20 cellular contexts compared by ENCODE assay signal in the genomic region with DNA sequence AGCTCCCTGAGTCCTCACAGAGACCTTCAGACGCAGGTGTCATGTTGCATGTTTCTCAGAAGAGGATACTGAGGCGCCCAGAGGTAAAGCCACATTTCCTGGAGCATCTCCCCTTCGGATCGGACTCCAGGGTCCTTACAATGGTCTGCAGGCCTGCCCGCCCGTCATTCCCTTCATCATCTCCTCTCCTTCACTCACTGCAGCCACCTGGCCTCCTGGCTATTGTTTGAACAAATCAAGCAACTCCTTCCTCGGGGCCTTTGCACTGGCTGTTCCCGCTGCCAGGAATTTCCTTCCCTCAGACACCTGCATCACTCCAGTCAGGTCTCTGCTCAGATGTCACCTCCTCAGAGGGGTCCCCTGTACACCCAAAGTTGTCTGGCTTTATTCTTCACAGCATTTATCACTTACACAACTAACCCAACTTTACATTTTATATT. TPM values are rescaled to one million over a fixed set of nuclear protein-coding genes. Genes with fewer than 3 reads are reported as not detected.
A peak's percentile ranks its signal among the peaks of the same experiment; 100 is the strongest.
DNase-seq lines count a peak whose midpoint lies in the region; ATAC-seq and TF ChIP-seq lines count a peak whose summit lies in the region.
"Had no signal": no experiment of that assay in that cellular context is flagged by ENCODE, and none has a peak within 500 bp of the region (broad histone marks: within the 10 kb centered on the region; RNA-seq: fewer than 3 reads in every experiment).

No MANE protein-coding gene starts in this region.

- H3K27me3 ChIP-seq in endodermal cell (ENCODE audit: control insufficient read depth, insufficient read depth, low read length, poor library complexity, severe bottlenecking) (no peaks in the 10 kb centered on the region), neural progenitor cell (no peaks in the 10 kb centered on the region)
- H3K27me3 ChIP-seq: MG63 had no signal

- peak; percentile 66 for DNase-seq in endodermal cell
- no peak for DNase-seq in neural progenitor cell (ENCODE audit: low spot score)
- no peak for DNase-seq in germinal center (ENCODE audit: low spot score)
- DNase-seq in CD1c-positive myeloid dendritic cell (ENCODE audit: extremely low spot score), result no peak
- DNase-seq in NCI-H2107 treated with DMSO at 0.1 percent for 48 hours (lab: John Stamatoyannopoulos, UW; ENCODE audit: unreplicated experiment), result no peak
- DNase-seq: activated CD8-positive, alpha-beta memory T cell treated with anti-CD3 and anti-CD28 coated beads for 24 hours; activated naive CD8-positive, alpha-beta T cell treated with anti-CD3 and anti-CD28 coated beads, Interleukin-2, amount 10 ng/mL, durations not matched to agents 7 days and 5 days; central memory CD4-positive, alpha-beta T cell; effector memory CD8-positive, alpha-beta T cell; NCI-H1694 treated with DMSO at 0.1 percent for 48 hours; stimulated activated CD4-positive, alpha-beta T cell treated with anti-CD3 and anti-CD28 coated beads, Interleukin-2, amount 100 ng/mL, for 24 hours; WERI-Rb-1 had no signal

- no peaks in the 10 kb centered on the region for H3K9me3 ChIP-seq in HEK293 (ENCODE audit: control insufficient read depth, insufficient read depth, low read depth, low read length)
- H3K9me3 ChIP-seq in endodermal cell (ENCODE audit: control insufficient read depth, low read length), result peaks cover 13% of the 10 kb centered on the region
- no peaks in the 10 kb centered on the region for H3K9me3 ChIP-seq in neural progenitor cell (ENCODE audit: low read depth)

- no peaks in the 10 kb centered on the region for H3K79me2 ChIP-seq in neural progenitor cell (ENCODE audit: low read depth)

- H3F3A ChIP-seq in neural progenitor cell (ENCODE audit: low read depth), result no peaks in the 10 kb centered on the region

- ATAC-seq in esophagus mucosa, result no peak
- ATAC-seq: effector memory CD8-positive, alpha-beta T cell had no signal

- no peak overlapping the region for H2AFZ ChIP-seq in neural progenitor cell (replicated peaks)

- WGBS in endodermal cell (ENCODE audit: insufficient coverage in 1 of 2, insufficient read length in 1 of 2), 2 experiments, result 87 to 89% methylated on average over 8 of the region's 8 CpGs

- peaks cover 2% of the 10 kb centered on the region for H3K27me3 Mint-ChIP-seq in endodermal cell (ENCODE audit: insufficient read depth)
- H3K27me3 Mint-ChIP-seq in neural progenitor cell (ENCODE audit: insufficient read depth, low read depth), result peaks cover 15% of the 10 kb centered on the region

- H3K4me1 ChIP-seq in HEK293 (ENCODE audit: control insufficient read depth, insufficient read depth, low read length), result peaks cover 9% of the 10 kb centered on the region
- H3K4me1 ChIP-seq in endodermal cell (ENCODE audit: control insufficient read depth, insufficient read depth, low read length), result peaks cover 5% of the 10 kb centered on the region
- peaks cover 5% of the 10 kb centered on the region for H3K4me1 ChIP-seq in neural progenitor cell

- no peak overlapping the region for H3K9ac ChIP-seq in endodermal cell (ENCODE audit: extremely low read depth, low read length, poor library complexity, severe bottlenecking)
- no peak overlapping the region for H3K9ac ChIP-seq in neural progenitor cell

- H4K20me1 ChIP-seq in neural progenitor cell (ENCODE audit: low read depth), result no peaks in the 10 kb centered on the region

- peak overlapping the region; percentile 31 for H3K4me2 ChIP-seq in neural progenitor cell

- H3K27ac Mint-ChIP-seq in endodermal cell (no peak overlapping the region), neural progenitor cell (peak overlapping the region; percentile 72)
- H3K27ac Mint-ChIP-seq: activated naive CD8-positive, alpha-beta T cell treated with anti-CD3 and anti-CD28 coated beads, Interleukin-2, amount 10 ng/mL, durations not matched to agents 7 days and 5 days; activated T-helper 1 cell treated with anti-CD3 and anti-CD28 coated beads, Interleukin-12 subunit alpha, Interleukin-12 subunit beta, Interleukin-2, Interleukin-4 antibody, amounts not matched to agents 30 ng/mL and 10 ng/mL and 1 ng/mL, durations not matched to agents 14 hours and 24 hours and 36 hours; effector memory CD8-positive, alpha-beta T cell had no signal

- POLR2A ChIA-PET in HEK293 (lab: Yijun Ruan, JAX), result no interaction called here

- H3K27ac ChIP-seq in C4-2B, result peak overlapping the region; percentile 72
- H3K27ac ChIP-seq in HEK293 (ENCODE audit: extremely low read depth, low read depth, low read length), result no peak overlapping the region
- H3K27ac ChIP-seq in endodermal cell (ENCODE audit: low read depth, low read length), result no peak overlapping the region
- no peak overlapping the region for H3K27ac ChIP-seq in neural progenitor cell
- H3K27ac ChIP-seq: WERI-Rb-1 had no signal

- H3K4me3 ChIP-seq in HEK293 (ENCODE audit: low read depth, low read length), result no peak overlapping the region
- H3K4me3 ChIP-seq in endodermal cell (ENCODE audit: low read length), result no peak overlapping the region
- H3K4me3 ChIP-seq in neural progenitor cell, result no peak overlapping the region
- H3K4me3 ChIP-seq: lung, MG63 had no signal

- H3K4me3 Mint-ChIP-seq in endodermal cell, result no peak overlapping the region
- H3K4me3 Mint-ChIP-seq in neural progenitor cell, result no peak overlapping the region
- H3K4me3 Mint-ChIP-seq: activated naive CD8-positive, alpha-beta T cell treated with anti-CD3 and anti-CD28 coated beads, Interleukin-2, amount 10 ng/mL, durations not matched to agents 7 days and 5 days; activated T-helper 1 cell treated with anti-CD3 and anti-CD28 coated beads, Interleukin-12 subunit alpha, Interleukin-12 subunit beta, Interleukin-2, Interleukin-4 antibody, amounts not matched to agents 30 ng/mL and 10 ng/mL and 1 ng/mL, durations not matched to agents 14 hours and 24 hours and 36 hours; effector memory CD8-positive, alpha-beta T cell had no signal

- H3K9me3 Mint-ChIP-seq in endodermal cell, result peaks cover 14% of the 10 kb centered on the region
- H3K9me3 Mint-ChIP-seq in neural progenitor cell, result no peaks in the 10 kb centered on the region

- peaks cover 6% of the 10 kb centered on the region for H3K4me1 Mint-ChIP-seq in endodermal cell
- H3K4me1 Mint-ChIP-seq in neural progenitor cell, result peaks cover 12% of the 10 kb centered on the region

- TF ChIP-seq CTCF in C4-2B (conservative IDR thresholded peaks at IDR 0.05), result no peak
- TF ChIP-seq CTCF in HEK293 (tag by site-specific recombination; IDR thresholded peaks at IDR 0.05), result no peak
- TF ChIP-seq CTCF in endodermal cell (conservative IDR thresholded peaks at IDR 0.05), result no peak
- TF ChIP-seq CTCF in neural progenitor cell (IDR thresholded peaks at IDR 0.05), result no peak

- CTCF ChIA-PET in HEK293 (lab: Yijun Ruan, JAX), result interaction anchor here (1.3 to 2.8 kb wide), 3 partner anchors 30 to 143 kb away, joined by 4 to 18 read pairs (median 5); no protein-coding TSS in a partner anchor

- no peaks in the 10 kb centered on the region for H3K36me3 Mint-ChIP-seq in endodermal cell (ENCODE audit: low read depth)
- H3K36me3 Mint-ChIP-seq in neural progenitor cell, result no peaks in the 10 kb centered on the region

- H3K36me3 ChIP-seq in HEK293 (ENCODE audit: control insufficient read depth in 2 of 2, insufficient read depth in 1 of 2, low read length in 2 of 2), result no peaks in the 10 kb centered on the region
- H3K36me3 ChIP-seq in endodermal cell (ENCODE audit: control insufficient read depth, insufficient read depth, low read length), result no peaks in the 10 kb centered on the region
- no peaks in the 10 kb centered on the region for H3K36me3 ChIP-seq in neural progenitor cell
- H3K36me3 ChIP-seq: MG63, WERI-Rb-1 had no signal

TF ChIP-seq in HEK293, 187 proteins besides CTCF, POLR2A, EP300 and RAD21:
- peak; percentile 84 for TF ChIP-seq ZNF623 (tag by site-specific recombination; IDR thresholded peaks at IDR 0.05)
- TF ChIP-seq, protein P1, sequence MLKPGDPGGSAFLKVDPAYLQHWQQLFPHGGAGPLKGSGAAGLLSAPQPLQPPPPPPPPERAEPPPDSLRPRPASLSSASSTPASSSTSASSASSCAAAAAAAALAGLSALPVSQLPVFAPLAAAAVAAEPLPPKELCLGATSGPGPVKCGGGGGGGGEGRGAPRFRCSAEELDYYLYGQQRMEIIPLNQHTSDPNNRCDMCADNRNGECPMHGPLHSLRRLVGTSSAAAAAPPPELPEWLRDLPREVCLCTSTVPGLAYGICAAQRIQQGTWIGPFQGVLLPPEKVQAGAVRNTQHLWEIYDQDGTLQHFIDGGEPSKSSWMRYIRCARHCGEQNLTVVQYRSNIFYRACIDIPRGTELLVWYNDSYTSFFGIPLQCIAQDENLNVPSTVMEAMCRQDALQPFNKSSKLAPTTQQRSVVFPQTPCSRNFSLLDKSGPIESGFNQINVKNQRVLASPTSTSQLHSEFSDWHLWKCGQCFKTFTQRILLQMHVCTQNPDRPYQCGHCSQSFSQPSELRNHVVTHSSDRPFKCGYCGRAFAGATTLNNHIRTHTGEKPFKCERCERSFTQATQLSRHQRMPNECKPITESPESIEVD (tag by site-specific recombination; IDR thresholded peaks at IDR 0.05), result no peak

RNA-seq across cellular contexts. Expression of gene CEACAM16, which starts 20.3 kb away (rescaled TPM):
- total RNA-seq in endodermal cell (not detected), neural progenitor cell (ENCODE audit: low replicate concordance) (not detected in 2 replicates), esophagus mucosa (not detected)
- not detected for polyA plus RNA-seq in endodermal cell (2013, experiment 1 of 2)
- polyA plus RNA-seq in endodermal cell (2013, experiment 2 of 2), result not detected
- total RNA-seq: activated naive CD8-positive, alpha-beta T cell treated with anti-CD3 and anti-CD28 coated beads, Interleukin-2, amount 10 ng/mL, durations not matched to agents 7 days and 5 days; activated T-helper 1 cell treated with anti-CD3 and anti-CD28 coated beads, Interleukin-12 subunit alpha, Interleukin-12 subunit beta, Interleukin-2, Interleukin-4 antibody, amounts not matched to agents 30 ng/mL and 10 ng/mL and 1 ng/mL, durations not matched to agents 14 hours and 24 hours and 36 hours; NCI-H460; right cardiac atrium had no signal
- polyA plus RNA-seq: lung, right cardiac atrium had no signal

RNA-seq across cellular contexts. Expression of gene BCL3, which starts 29.2 kb away (rescaled TPM):
- 1 to 10 TPM; 1.8 to 6.2 TPM for total RNA-seq in endodermal cell
- 2.0 TPM for polyA plus RNA-seq in endodermal cell (2013, experiment 1 of 2)
- 3.0 TPM for polyA plus RNA-seq in endodermal cell (2013, experiment 2 of 2)
- total RNA-seq in neural progenitor cell (ENCODE audit: low replicate concordance), result not detected in 2 replicates
- total RNA-seq in esophagus mucosa, result 67.6 TPM

RNA-seq across cellular contexts. Expression of gene CEACAM19, which starts 48.0 kb away (rescaled TPM):
- total RNA-seq in endodermal cell (1 to 10 TPM; 2.2 to 2.8 TPM), neural progenitor cell (ENCODE audit: low replicate concordance) (0.09 and 0.59 TPM in 2 replicates), esophagus mucosa (8.0 TPM)
- 2.3 TPM for polyA plus RNA-seq in endodermal cell (2013, experiment 1 of 2)
- 2.2 TPM for polyA plus RNA-seq in endodermal cell (2013, experiment 2 of 2)

RNA-seq across cellular contexts. Expression of gene CBLC, which starts 58.4 kb away (rescaled TPM):
- total RNA-seq in endodermal cell, result 10 to 100 TPM in 1 of 2 donors, 1 to 10 TPM in 1; 6.6 to 15.5 TPM
- 1.9 TPM for polyA plus RNA-seq in endodermal cell (2013, experiment 1 of 2)
- 0.83 TPM for polyA plus RNA-seq in endodermal cell (2013, experiment 2 of 2)
- total RNA-seq in neural progenitor cell (ENCODE audit: low replicate concordance), result 1.4 and 1.5 TPM in 2 replicates
- 36.2 TPM for total RNA-seq in esophagus mucosa
- total RNA-seq: activated naive CD8-positive, alpha-beta T cell treated with anti-CD3 and anti-CD28 coated beads, Interleukin-2, amount 10 ng/mL, durations not matched to agents 7 days and 5 days; activated T-helper 1 cell treated with anti-CD3 and anti-CD28 coated beads, Interleukin-12 subunit alpha, Interleukin-12 subunit beta, Interleukin-2, Interleukin-4 antibody, amounts not matched to agents 30 ng/mL and 10 ng/mL and 1 ng/mL, durations not matched to agents 14 hours and 24 hours and 36 hours; NCI-H460; right cardiac atrium had no signal
- polyA plus RNA-seq: right cardiac atrium had no signal
